In the genomic region with DNA sequence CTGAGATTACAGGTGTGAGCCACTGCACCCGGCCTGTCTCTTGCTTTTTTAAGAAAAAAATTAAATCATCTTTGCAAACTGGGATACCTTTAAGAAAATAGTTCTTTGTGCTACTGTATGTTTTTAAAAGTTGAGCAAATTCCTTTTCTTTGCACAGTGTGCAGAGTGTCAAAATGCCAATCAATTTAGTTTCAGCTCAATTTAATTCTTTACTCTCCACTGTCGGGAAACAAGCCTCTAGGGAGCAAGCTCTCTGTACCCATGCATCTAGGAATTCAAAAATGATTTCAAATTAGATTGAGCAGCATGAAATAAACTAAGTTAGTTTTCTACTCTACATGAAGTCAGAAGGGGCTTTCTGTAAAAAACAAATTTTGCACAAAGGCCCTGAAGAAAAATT, we compare ENCODE assay signal across 26 cellular contexts.
DNase-seq lines count a peak whose midpoint lies in the region; ATAC-seq lines count a peak whose summit lies in the region.
"Had no signal": no experiment of that assay in that cellular context is flagged by ENCODE, and none has a peak within 500 bp of the region (broad histone marks: within the 10 kb centered on the region; RNA-seq: fewer than 3 reads in every experiment).

No MANE protein-coding gene starts in this region.

- H3K27me3 Mint-ChIP-seq in activated CD4-positive, alpha-beta T cell treated with anti-CD3 and anti-CD28 coated beads, Interleukin-2, amount 10 ng/mL, durations not matched to agents 24 days and 14 days: no peaks in the 10 kb centered on the region
- H3K27me3 Mint-ChIP-seq in naive thymus-derived CD4-positive, alpha-beta T cell: no peaks in the 10 kb centered on the region
- H3K27me3 Mint-ChIP-seq: CD8-positive, alpha-beta memory T cell had no signal

- no peak for ATAC-seq in naive thymus-derived CD4-positive, alpha-beta T cell
- ATAC-seq in GM19351 (IDR thresholded peaks at IDR 0.05; ENCODE audit: unreplicated experiment) (no peak), HG03520 (IDR thresholded peaks at IDR 0.05; ENCODE audit: unreplicated experiment) (no peak)
- ATAC-seq: HepG2, Panc1 had no signal

- H3K36me3 Mint-ChIP-seq in activated CD4-positive, alpha-beta T cell treated with anti-CD3 and anti-CD28 coated beads, Interleukin-2, amount 10 ng/mL, durations not matched to agents 24 days and 14 days (ENCODE audit: low read depth): peaks cover 6% of the 10 kb centered on the region
- peaks cover 0 to 2% (median 0%) of the 10 kb centered on the region in 5 donors for H3K36me3 Mint-ChIP-seq in naive thymus-derived CD4-positive, alpha-beta T cell

- POLR2A ChIA-PET in naive thymus-derived CD4-positive, alpha-beta T cell (lab: Charles Lee): interaction anchor here (0.7 to 1.5 kb wide), 6 partner anchors 40 to 158 kb away, joined by 3 to 7 read pairs (median 3); no protein-coding TSS in a partner anchor

- H3K4me3 Mint-ChIP-seq in activated CD4-positive, alpha-beta T cell treated with anti-CD3 and anti-CD28 coated beads, Interleukin-2, amount 10 ng/mL, durations not matched to agents 24 days and 14 days: no peak overlapping the region
- H3K4me3 Mint-ChIP-seq in naive thymus-derived CD4-positive, alpha-beta T cell: no peak overlapping the region

- no peaks in the 10 kb centered on the region for H3K9me3 ChIP-seq in naive thymus-derived CD4-positive, alpha-beta T cell (ENCODE audit: control insufficient read depth in 2 of 3, low read length in 3 of 3)
- H3K9me3 ChIP-seq: SK-N-SH had no signal

- H3K27me3 ChIP-seq in naive thymus-derived CD4-positive, alpha-beta T cell (ENCODE audit: control insufficient read depth in 2 of 2, insufficient read depth in 2 of 2, low read length in 2 of 2): no peaks in the 10 kb centered on the region

- DNase-seq in activated CD4-positive, alpha-beta T cell treated with anti-CD3 and anti-CD28 coated beads, Interleukin-2, amount 10 ng/mL, durations not matched to agents 24 days and 14 days: peak; percentile 26
- DNase-seq in activated CD4-positive, alpha-beta T cell treated with anti-CD3 and anti-CD28 coated beads, Interleukin-2, amount 50 U/mL, for 48 hours: no peak
- DNase-seq in NCI-H69 (lab: John Stamatoyannopoulos, UW) (peak; percentile 35), SKM-1 (lab: John Stamatoyannopoulos, UW; ENCODE audit: unreplicated experiment) (no peak), posterior cingulate gyrus (no peak)
- DNase-seq in naive thymus-derived CD4-positive, alpha-beta T cell: no peak
- DNase-seq: 8988T; AML-193; C1 segment of cervical spinal cord; CD8-positive, alpha-beta memory T cell; DMS153; DND-41; Kasumi-1; NCI-H1092 treated with DMSO at 0.1 percent for 48 hours; NCI-H1436 treated with DMSO at 0.1 percent for 48 hours; NCI-H1930; NCI-H2107; NCI-H446 treated with DMSO at 0.1 percent for 48 hours; NCI-H526; SHP77; SK-N-SH had no signal

- no peaks in the 10 kb centered on the region for H3K9me3 Mint-ChIP-seq in activated CD4-positive, alpha-beta T cell treated with anti-CD3 and anti-CD28 coated beads, Interleukin-2, amount 10 ng/mL, durations not matched to agents 24 days and 14 days
- peaks cover 0 to 2% (median 0%) of the 10 kb centered on the region in 11 donors for H3K9me3 Mint-ChIP-seq in naive thymus-derived CD4-positive, alpha-beta T cell
- H3K9me3 Mint-ChIP-seq: CD8-positive, alpha-beta memory T cell had no signal

- peaks cover 0 to 5% (median 0%) of the 10 kb centered on the region in 3 experiments for H3K36me3 ChIP-seq in naive thymus-derived CD4-positive, alpha-beta T cell (ENCODE audit: control insufficient read depth in 2 of 3, insufficient read depth in 3 of 3, low read length in 3 of 3)

- H3K27ac ChIP-seq in naive thymus-derived CD4-positive, alpha-beta T cell (ENCODE audit: low read depth, low read length): no peak overlapping the region
- H3K27ac ChIP-seq: RWPE1 had no signal

- CTCF ChIA-PET in naive thymus-derived CD4-positive, alpha-beta T cell (lab: Charles Lee): interaction anchor here (0.6 kb wide), 1 partner anchor 42 kb away, joined by 5 read pairs; no protein-coding TSS in a partner anchor

- no peak overlapping the region for H3K4me3 ChIP-seq in naive thymus-derived CD4-positive, alpha-beta T cell (ENCODE audit: low read length)

- H3K4me1 Mint-ChIP-seq in activated CD4-positive, alpha-beta T cell treated with anti-CD3 and anti-CD28 coated beads, Interleukin-2, amount 10 ng/mL, durations not matched to agents 24 days and 14 days: peaks cover 20% of the 10 kb centered on the region
- H3K4me1 Mint-ChIP-seq in naive thymus-derived CD4-positive, alpha-beta T cell: peaks cover 5 to 24% (median 21%) of the 10 kb centered on the region in 7 donors

- H3K27ac Mint-ChIP-seq in activated CD4-positive, alpha-beta T cell treated with anti-CD3 and anti-CD28 coated beads, Interleukin-2, amount 10 ng/mL, durations not matched to agents 24 days and 14 days: no peak overlapping the region
- H3K27ac Mint-ChIP-seq in naive thymus-derived CD4-positive, alpha-beta T cell: peak overlapping the region in 5 of 9 donors; percentile 5 to 59 (median 34)

- intact Hi-C loops in activated CD4-positive, alpha-beta T cell treated with anti-CD3 and anti-CD28 coated beads, Interleukin-2, amount 10 ng/mL, durations not matched to agents 24 days and 14 days (cut with micrococcal nuclease): no loop called here
- intact Hi-C loops in naive thymus-derived CD4-positive, alpha-beta T cell (cut with micrococcal nuclease): loop anchor here (5.0 to 10.0 kb wide), 3 partner anchors 127 to 469 kb away; a partner anchor contains a TSS
- intact Hi-C loops in posterior cingulate gyrus (cut with DNase I): no loop called here

- H3K4me1 ChIP-seq in naive thymus-derived CD4-positive, alpha-beta T cell (ENCODE audit: control insufficient read depth in 2 of 2, insufficient read depth in 2 of 2, low read length in 2 of 2): peaks cover 7 to 14% of the 10 kb centered on the region in 2 donors

Comparison
In these comparisons a context has a peak if more than half of its experiments do, and no peak if none do; other contexts are left out.
1. DNase-seq: peak in activated CD4-positive, alpha-beta T cell treated with anti-CD3 and anti-CD28 coated beads, Interleukin-2, amount 10 ng/mL, durations not matched to agents 24 days and 14 days (single experiment) and NCI-H69 (single experiment); none in activated CD4-positive, alpha-beta T cell treated with anti-CD3 and anti-CD28 coated beads, Interleukin-2, amount 50 U/mL, for 48 hours (0 of 2), naive thymus-derived CD4-positive, alpha-beta T cell (0 of 9), SKM-1 (single experiment) and posterior cingulate gyrus (0 of 10).
2. intact Hi-C loops: an anchor here in naive thymus-derived CD4-positive, alpha-beta T cell (5.0 to 10.0 kb wide); none called in activated CD4-positive, alpha-beta T cell treated with anti-CD3 and anti-CD28 coated beads, Interleukin-2, amount 10 ng/mL, durations not matched to agents 24 days and 14 days and posterior cingulate gyrus.